ENCODE assay signal across 19 cellular contexts in genomic region chr14:99519347-99519881, GRCh38.
"Had no signal": no experiment of that assay in that cellular context is flagged by ENCODE, and none has a peak within 500 bp of the region (broad histone marks: within the 10 kb centered on the region; RNA-seq: fewer than 3 reads in every experiment).

No MANE protein-coding gene starts in this region.

- H3K27me3 Mint-ChIP-seq: activated CD4-positive, alpha-beta T cell treated with anti-CD3 and anti-CD28 coated beads for 36 hours; activated naive CD8-positive, alpha-beta T cell treated with anti-CD3 and anti-CD28 coated beads, Interleukin-2, amount 10 ng/mL, durations not matched to agents 7 days and 5 days; naive B cell had no signal

- DNase-seq: activated CD4-positive, alpha-beta T cell treated with anti-CD3 and anti-CD28 coated beads for 36 hours; activated CD4-positive, alpha-beta T cell treated with anti-CD3 and anti-CD28 coated beads, Interleukin-2, amount 50 U/mL, for 48 hours; central memory CD4-positive, alpha-beta T cell; colonic mucosa; immature natural killer cell; mesenchymal stem cell; naive B cell; stimulated activated naive CD8-positive, alpha-beta T cell treated with anti-CD3 and anti-CD28 coated beads, Interleukin-15, Interleukin-2, amounts not matched to agents 100 U/mL and 50 U/mL, for 24 hours had no signal

- H2AFZ ChIP-seq: parathyroid adenoma had no signal

- H3K4me1 Mint-ChIP-seq: activated naive CD8-positive, alpha-beta T cell treated with anti-CD3 and anti-CD28 coated beads, Interleukin-2, amount 10 ng/mL, durations not matched to agents 7 days and 5 days; immature natural killer cell; naive B cell had no signal

- H3K27ac Mint-ChIP-seq: activated CD4-positive, alpha-beta T cell treated with anti-CD3 and anti-CD28 coated beads for 36 hours; activated naive CD8-positive, alpha-beta T cell treated with anti-CD3 and anti-CD28 coated beads, Interleukin-2, amount 10 ng/mL, durations not matched to agents 7 days and 5 days; activated T-helper 1 cell treated with anti-CD3 and anti-CD28 coated beads, Interleukin-12 subunit alpha, Interleukin-12 subunit beta, Interleukin-2, Interleukin-4 antibody, amounts not matched to agents 30 ng/mL and 10 ng/mL and 1 ng/mL, durations not matched to agents 14 hours and 24 hours and 36 hours; brain; immature natural killer cell; naive B cell; T-helper 2 cell treated with Interferon-gamma antibody and Interleukin-4, amounts not matched to agents 5 μg/mL and 100 μg/mL, for 36 hours had no signal

- FAIRE-seq: endometrium, TTC549 had no signal

- H3K9me3 Mint-ChIP-seq: activated naive CD8-positive, alpha-beta T cell treated with anti-CD3 and anti-CD28 coated beads, Interleukin-2, amount 10 ng/mL, durations not matched to agents 7 days and 5 days; activated T-helper 1 cell treated with anti-CD3 and anti-CD28 coated beads, Interleukin-12 subunit alpha, Interleukin-12 subunit beta, Interleukin-2, Interleukin-4 antibody, amounts not matched to agents 30 ng/mL and 10 ng/mL and 1 ng/mL, durations not matched to agents 14 hours and 24 hours and 36 hours; brain; immature natural killer cell; naive B cell; T-helper 2 cell treated with Interferon-gamma antibody and Interleukin-4, amounts not matched to agents 5 μg/mL and 100 μg/mL, for 36 hours had no signal

- H3K36me3 Mint-ChIP-seq: activated naive CD8-positive, alpha-beta T cell treated with anti-CD3 and anti-CD28 coated beads, Interleukin-2, amount 10 ng/mL, durations not matched to agents 7 days and 5 days; brain; immature natural killer cell; naive B cell had no signal

- H3K27ac ChIP-seq: colonic mucosa, parathyroid adenoma, skin epidermis, tibial nerve had no signal

- H3K9ac ChIP-seq: parathyroid adenoma had no signal

- H3K4me3 ChIP-seq: colonic mucosa, gastroesophageal sphincter, mucosa of descending colon, skin epidermis, tibial nerve had no signal

- H3K36me3 ChIP-seq: colonic mucosa had no signal

- H3K27me3 ChIP-seq: colonic mucosa, gastroesophageal sphincter, tibial nerve had no signal

- H3K9me3 ChIP-seq: colonic mucosa, gastroesophageal sphincter, mucosa of descending colon, tibial nerve had no signal

- H3K4me3 Mint-ChIP-seq: activated CD4-positive, alpha-beta T cell treated with anti-CD3 and anti-CD28 coated beads for 36 hours; activated naive CD8-positive, alpha-beta T cell treated with anti-CD3 and anti-CD28 coated beads, Interleukin-2, amount 10 ng/mL, durations not matched to agents 7 days and 5 days; activated T-helper 1 cell treated with anti-CD3 and anti-CD28 coated beads, Interleukin-12 subunit alpha, Interleukin-12 subunit beta, Interleukin-2, Interleukin-4 antibody, amounts not matched to agents 30 ng/mL and 10 ng/mL and 1 ng/mL, durations not matched to agents 14 hours and 24 hours and 36 hours; brain; immature natural killer cell; naive B cell; T-helper 2 cell treated with Interferon-gamma antibody and Interleukin-4, amounts not matched to agents 5 μg/mL and 100 μg/mL, for 36 hours had no signal
